Comparison of ENCODE assay signal across 12 cellular contexts in genomic region chr18:34913837-34914755, GRCh38.
DNase-seq lines count a peak whose midpoint lies in the region; ATAC-seq and TF ChIP-seq lines count a peak whose summit lies in the region.
"Had no signal": no experiment of that assay in that cellular context is flagged by ENCODE, and none has a peak within 500 bp of the region (broad histone marks: within the 10 kb centered on the region; RNA-seq: fewer than 3 reads in every experiment).

No MANE protein-coding gene starts in this region.

- no peak overlapping the region for H3K9ac ChIP-seq in mesendoderm (ENCODE audit: low read length)
- H3K9ac ChIP-seq: SK-N-SH had no signal

- no peak overlapping the region for H2BK5ac ChIP-seq in mesendoderm (ENCODE audit: low read length)

- H3K23ac ChIP-seq in mesendoderm (ENCODE audit: low read length): no peak overlapping the region

- H3K4me1 Mint-ChIP-seq in type B pancreatic cell (ENCODE audit: unreplicated experiment): peaks cover 28% of the 10 kb centered on the region

- ATAC-seq in GM21529 (IDR thresholded peaks at IDR 0.05; ENCODE audit: unreplicated experiment) (no peak), HG03521 (IDR thresholded peaks at IDR 0.05; ENCODE audit: unreplicated experiment) (no peak)

- no peak overlapping the region for H2AK5ac ChIP-seq in mesendoderm (ENCODE audit: low read length)

- H3K4me1 ChIP-seq in mesendoderm (ENCODE audit: control insufficient read depth, low read depth, low read length): no peaks in the 10 kb centered on the region
- H3K4me1 ChIP-seq: spleen had no signal

- H3K18ac ChIP-seq in mesendoderm (ENCODE audit: low read length): peak overlapping the region; percentile 20

- TF ChIP-seq CTCF in choroid plexus epithelial cell (conservative IDR thresholded peaks at IDR 0.05; ENCODE audit: low read depth, low read length): no peak
- TF ChIP-seq CTCF in type B pancreatic cell (conservative IDR thresholded peaks at IDR 0.05): no peak

- no peaks in the 10 kb centered on the region for H3K36me3 Mint-ChIP-seq in type B pancreatic cell

- peak; percentile 57 for DNase-seq in MG63
- DNase-seq in choroid plexus epithelial cell (ENCODE audit: low read depth): peak; percentile 97
- DNase-seq in mesendoderm: peak; percentile 42
- no peak for DNase-seq in type B pancreatic cell (ENCODE audit: extremely low spot score, unreplicated experiment)
- no peak for DNase-seq in activated naive CD4-positive, alpha-beta T cell treated with Interleukin-2 at 50 U/mL for 16 hours
- DNase-seq: activated CD4-positive, alpha-beta T cell treated with anti-CD3 and anti-CD28 coated beads for 4 hours; dermis blood vessel endothelial cell; NCI-H1436; SK-N-SH; spleen had no signal

- no peak overlapping the region for H4K5ac ChIP-seq in mesendoderm (ENCODE audit: low read length)

- H4K8ac ChIP-seq in mesendoderm (ENCODE audit: low read depth, low read length): no peak overlapping the region

- H3K4me3 ChIP-seq in MG63: no peak overlapping the region
- no peak overlapping the region for H3K4me3 ChIP-seq in choroid plexus epithelial cell (ENCODE audit: low read depth, low read length)
- H3K4me3 ChIP-seq in mesendoderm (ENCODE audit: low read length): no peak overlapping the region
- H3K4me3 ChIP-seq: spleen had no signal

- H3K9me3 Mint-ChIP-seq in type B pancreatic cell: no peaks in the 10 kb centered on the region

- peak overlapping the region; percentile 22 for H3K4me3 Mint-ChIP-seq in type B pancreatic cell

- no peaks in the 10 kb centered on the region for H3K27me3 Mint-ChIP-seq in type B pancreatic cell

- no peak overlapping the region for H3K56ac ChIP-seq in mesendoderm (ENCODE audit: low read length)

- no peak overlapping the region for H2BK15ac ChIP-seq in mesendoderm (replicated peaks; ENCODE audit: low read depth)

- H3K4me2 ChIP-seq in mesendoderm (ENCODE audit: low read length): no peak overlapping the region
- H3K4me2 ChIP-seq: SK-N-SH had no signal

- H3K9me3 ChIP-seq in MG63: no peaks in the 10 kb centered on the region
- H3K9me3 ChIP-seq: SK-N-SH, spleen had no signal

- H2BK120ac ChIP-seq in mesendoderm (ENCODE audit: low read depth, low read length): no peak overlapping the region

- no CpG with 5 or more reads among the region's 4 CpGs for WGBS in mesendoderm (ENCODE audit: extremely low coverage, insufficient coverage, low lambda C conversion rate)

- H3K27me3 ChIP-seq in MG63: no peaks in the 10 kb centered on the region
- H3K27me3 ChIP-seq in mesendoderm (ENCODE audit: insufficient read depth, low read length, poor library complexity): no peaks in the 10 kb centered on the region

- H3K79me1 ChIP-seq in mesendoderm (ENCODE audit: low read length): no peaks in the 10 kb centered on the region

- no peak overlapping the region for H3K27ac ChIP-seq in mesendoderm (ENCODE audit: low read depth, low read length)
- H3K27ac ChIP-seq: spleen had no signal

- H3K27ac Mint-ChIP-seq in type B pancreatic cell: peak overlapping the region; percentile 66

- H3K4ac ChIP-seq in mesendoderm (ENCODE audit: low read depth, low read length): no peak overlapping the region

- H3K36me3 ChIP-seq in MG63 (no peaks in the 10 kb centered on the region), mesendoderm (ENCODE audit: control insufficient read depth, insufficient read depth, low read length) (no peaks in the 10 kb centered on the region)
- H3K36me3 ChIP-seq: spleen had no signal

- H3K79me2 ChIP-seq in mesendoderm (ENCODE audit: control insufficient read depth, insufficient read depth, low read length): no peaks in the 10 kb centered on the region

Comparison
In these comparisons a context has a peak if more than half of its experiments do, and no peak if none do; other contexts are left out.
1. DNase-seq: peak in MG63 (single experiment), choroid plexus epithelial cell (single experiment) and mesendoderm (single experiment); none in type B pancreatic cell (single experiment) and activated naive CD4-positive, alpha-beta T cell treated with Interleukin-2 at 50 U/mL for 16 hours (single experiment).